8 cellular contexts compared by ENCODE assay signal in the genomic region with DNA sequence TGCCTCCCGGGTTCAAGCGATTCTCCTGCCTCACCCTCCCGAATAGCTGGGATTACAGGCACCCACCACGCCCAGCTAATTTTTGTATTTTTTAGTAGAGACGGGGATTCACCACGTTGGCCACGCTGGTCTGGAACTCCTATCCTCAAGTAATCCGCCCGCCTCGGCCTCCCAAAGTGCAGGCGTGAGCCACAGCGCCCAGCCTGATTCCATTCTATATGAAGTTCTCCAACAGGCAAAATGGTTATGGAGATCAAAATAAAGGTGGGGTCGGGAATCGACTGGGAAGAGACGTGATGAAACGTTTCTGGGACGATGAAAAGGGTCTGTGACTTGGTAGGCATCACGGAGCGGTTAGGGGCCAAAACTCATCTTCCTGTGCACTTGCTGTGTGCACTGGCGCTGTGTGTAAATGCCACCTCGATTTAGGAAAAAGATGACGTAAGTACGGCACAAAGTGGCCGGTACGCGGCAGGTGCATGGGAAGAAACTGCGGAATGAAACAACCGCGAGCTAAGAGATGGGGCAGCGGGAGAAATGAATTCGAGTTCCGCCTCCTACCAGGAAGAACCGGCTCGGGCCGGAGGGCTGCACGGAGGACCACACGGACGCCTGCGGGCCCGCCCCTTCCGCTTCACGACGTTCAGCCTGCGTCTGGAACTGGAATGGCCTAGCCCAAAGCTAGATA. TPM values are rescaled to one million over a fixed set of nuclear protein-coding genes. Genes with fewer than 3 reads are reported as not detected.
DNase-seq lines count a peak whose midpoint lies in the region; ATAC-seq and TF ChIP-seq lines count a peak whose summit lies in the region.

No MANE protein-coding gene starts in this region.

- H3K27ac ChIP-seq in right lobe of liver, result peak overlapping the region; percentile 90 to 98 (median 93)

- H3K27me3 ChIP-seq in right lobe of liver, result no peaks in the 10 kb centered on the region

- peak overlapping the region; percentile 99 for H3K4me3 ChIP-seq in AG10803 (ENCODE audit: low read length)
- H3K4me3 ChIP-seq in right lobe of liver, result peak overlapping the region; percentile 69 to 94 (median 88)

- H3K9me3 ChIP-seq in right lobe of liver, result no peaks in the 10 kb centered on the region

- WGBS in right lobe of liver (ENCODE audit: insufficient coverage, low coverage, low lambda C conversion rate, missing lambda C conversion rate), result 2% methylated on average over 29 of the region's 44 CpGs

- DNase-seq in AG10803 (ENCODE audit: low read depth) (peak; percentile 95), NCI-H526 (lab: John Stamatoyannopoulos, UW) (peak; percentile 88 to 91), dermis blood vessel endothelial cell (peak; percentile 95), right lobe of liver (peak; percentile 94 to 96 (median 94))
- peak; percentile 79 for DNase-seq in activated CD4-positive, alpha-beta T cell treated with anti-CD3 and anti-CD28 coated beads, Interleukin-2, amount 50 U/mL, for 4 hours
- peak; percentile 91 for DNase-seq in stimulated activated CD4-positive, alpha-beta T cell treated with anti-CD3 and anti-CD28 coated beads, Interleukin-4, amount 100 ng/mL, for 24 hours

- TF ChIP-seq CTCF in AG10803 (conservative IDR thresholded peaks at IDR 0.05; ENCODE audit: low read length), result no peak
- TF ChIP-seq CTCF in right lobe of liver (IDR thresholded peaks at IDR 0.05), result no peak

- intact Hi-C loops in right lobe of liver (cut with DNase I), result loop anchor here (10.0 kb wide), 1 partner anchor 51 kb away; the partner anchor contains the start of gene SHBG (in 2 of the 2)

- ATAC-seq in GM19023 (IDR thresholded peaks at IDR 0.05; ENCODE audit: unreplicated experiment), result peak; percentile 39
- ATAC-seq in HG03354 (IDR thresholded peaks at IDR 0.05; ENCODE audit: poor library complexity, severe bottlenecking, unreplicated experiment), result peak; percentile 64
- ATAC-seq in right lobe of liver, result peak; percentile 76 to 80 (median 78)

- no peaks in the 10 kb centered on the region for H3K36me3 ChIP-seq in right lobe of liver

- no peak for TF ChIP-seq POLR2A in right lobe of liver (IDR thresholded peaks at IDR 0.05)

- H3K4me1 ChIP-seq in right lobe of liver, result peaks cover 0 to 22% (median 10%) of the 10 kb centered on the region in 4 donors

RNA-seq across cellular contexts. Expression of gene TP53, which starts 1.6 kb away (rescaled TPM):
- total RNA-seq in dermis blood vessel endothelial cell, result 36.1 and 69.7 TPM in 2 replicates
- 10 to 100 TPM; 12.9 to 30.0 (median 23.0) TPM for total RNA-seq in right lobe of liver

RNA-seq across cellular contexts. Expression of gene WRAP53, which starts 2.6 kb away (rescaled TPM):
- total RNA-seq in dermis blood vessel endothelial cell (7.1 and 11.2 TPM in 2 replicates), right lobe of liver (1 to 10 TPM; 1.9 to 3.8 (median 3.0) TPM)

RNA-seq across cellular contexts. Expression of gene EFNB3, which starts 19.3 kb away (rescaled TPM):
- 0.14 and 0.51 TPM in 2 replicates for total RNA-seq in dermis blood vessel endothelial cell
- 1 to 10 TPM in 1 of 6 experiments, under 1 TPM in 5; 0.26 to 1.1 (median 0.83) TPM for total RNA-seq in right lobe of liver

RNA-seq across cellular contexts. Expression of gene DNAH2, which starts 31.9 kb away (rescaled TPM):
- total RNA-seq in dermis blood vessel endothelial cell, result 0.42 TPM in 1 of 2 replicates, not detected in the other
- total RNA-seq in right lobe of liver, result under 1 TPM; 0.12 to 0.38 (median 0.27) TPM

RNA-seq across cellular contexts. Expression of gene ATP1B2, which starts 35.0 kb away (rescaled TPM):
- total RNA-seq in dermis blood vessel endothelial cell (not detected in 2 replicates), right lobe of liver (1 to 10 TPM in 3 of 6 experiments, under 1 TPM in 3; 0.43 to 1.7 (median 0.91) TPM)

Comparison
In these comparisons a context has a peak if more than half of its experiments do, and no peak if none do; other contexts are left out.
1. Peak in every context shown above with its lines: DNase-seq, ATAC-seq, H3K4me3 ChIP-seq and H3K27ac ChIP-seq.